Comparison of ENCODE assay signal across 27 cellular contexts in the genomic region with DNA sequence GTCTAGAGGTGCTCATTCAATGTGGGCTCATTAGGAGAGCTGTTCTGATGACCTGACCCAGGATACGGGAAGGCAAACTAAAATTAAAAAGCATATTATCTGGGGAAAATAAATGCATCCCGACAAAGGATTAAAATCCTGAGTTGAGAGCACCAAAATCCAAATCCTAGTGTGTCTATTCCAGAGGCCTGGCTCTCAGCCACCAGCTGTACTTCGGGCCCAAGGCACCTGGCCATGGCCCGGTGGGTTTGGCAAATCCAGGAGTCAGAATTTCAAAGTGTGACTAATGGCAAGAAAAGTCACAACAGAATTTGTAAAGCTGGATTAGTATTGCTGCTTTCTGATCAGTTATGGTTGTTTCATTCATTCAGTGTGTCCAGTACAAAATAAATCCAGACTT.
"Had no signal": no experiment of that assay in that cellular context is flagged by ENCODE, and none has a peak within 500 bp of the region (broad histone marks: within the 10 kb centered on the region; RNA-seq: fewer than 3 reads in every experiment).

No MANE protein-coding gene starts in this region.

- H3K27me3 Mint-ChIP-seq: natural killer cell treated with Interleukin-12 subunit alpha and Interleukin-12 subunit beta and Interleukin-15 and Interleukin-18, amount 100 ng/mL, for 72 hours; stimulated activated memory B cell treated with anti-CD40 and anti-IgM and Interleukin-4, amounts not matched to agents 10 μg/mL and 1 μg/mL and 100 μg/mL, for 72 hours; stimulated activated naive CD8-positive, alpha-beta T cell treated with anti-CD3 and anti-CD28 coated beads, Interleukin-15, amount 100 ng/mL, for 72 hours; type B pancreatic cell had no signal

- H3K36me3 Mint-ChIP-seq: mesothelial cell of epicardium; naive B cell; natural killer cell treated with Interleukin-12 subunit alpha and Interleukin-12 subunit beta and Interleukin-15 and Interleukin-18, amount 100 ng/mL, for 72 hours; neural progenitor cell; stimulated activated memory B cell treated with anti-CD40 and anti-IgM and Interleukin-4, amounts not matched to agents 10 μg/mL and 1 μg/mL and 100 μg/mL, for 72 hours; type B pancreatic cell had no signal

- H3K27me3 ChIP-seq: heart right ventricle, hepatocyte, ovary, tibial nerve, uterus had no signal

- H3K9me3 Mint-ChIP-seq: mesothelial cell of epicardium; natural killer cell treated with Interleukin-12 subunit alpha and Interleukin-12 subunit beta and Interleukin-15 and Interleukin-18, amount 100 ng/mL, for 72 hours; neural progenitor cell; stimulated activated memory B cell treated with anti-CD40 and anti-IgM and Interleukin-4, amounts not matched to agents 10 μg/mL and 1 μg/mL and 100 μg/mL, for 72 hours; stimulated activated naive CD8-positive, alpha-beta T cell treated with anti-CD3 and anti-CD28 coated beads, Interleukin-15, amount 100 ng/mL, for 72 hours; type B pancreatic cell had no signal

- H3K27ac ChIP-seq: heart right ventricle, hepatocyte, left ventricle myocardium inferior, neural progenitor cell, neutrophil, ovary, prostate gland, skin epidermis, tibial nerve, uterus had no signal

- H3K4me3 Mint-ChIP-seq: mesothelial cell of epicardium; stimulated activated memory B cell treated with anti-CD40 and anti-IgM and Interleukin-4, amounts not matched to agents 10 μg/mL and 1 μg/mL and 100 μg/mL, for 72 hours; stimulated activated naive CD8-positive, alpha-beta T cell treated with anti-CD3 and anti-CD28 coated beads, Interleukin-15, amount 100 ng/mL, for 72 hours had no signal

- DNase-seq: heart right ventricle; left ventricle myocardium inferior; mesendoderm; naive B cell; occipital lobe; ovary; retina; right cardiac atrium; stimulated activated CD4-positive, alpha-beta T cell treated with anti-CD3 and anti-CD28 coated beads, Interleukin-12 subunit alpha, Interleukin-12 subunit beta, amount 100 ng/mL, for 4 hours; stimulated activated CD4-positive, alpha-beta T cell treated with anti-CD3 and anti-CD28 coated beads, Interleukin-15, amount 100 ng/mL, for 24 hours; stimulated activated CD4-positive, alpha-beta T cell treated with anti-CD3 and anti-CD28 coated beads, Interleukin-2, amount 100 ng/mL, for 24 hours; stimulated activated CD4-positive, alpha-beta T cell treated with anti-CD3 and anti-CD28 coated beads, Interleukin-4, amount 100 ng/mL, for 1 hour; stimulated activated naive CD4-positive, alpha-beta T cell treated with Interleukin-2 at 50 U/mL for 16 hours; stimulated activated naive CD8-positive, alpha-beta T cell treated with anti-CD3 and anti-CD28 coated beads, Interleukin-15, amount 100 ng/mL, for 72 hours; substantia nigra; uterus had no signal

- H3K9me3 ChIP-seq: heart right ventricle, left ventricle myocardium inferior, neutrophil, ovary, prostate gland, tibial nerve, uterus had no signal

- ATAC-seq: heart right ventricle; natural killer cell treated with Interleukin-12 subunit alpha and Interleukin-12 subunit beta and Interleukin-15 and Interleukin-18, amount 100 ng/mL, for 72 hours; right cardiac atrium; sciatic nerve; stimulated activated memory B cell treated with anti-CD40 and anti-IgM and Interleukin-4, amounts not matched to agents 10 μg/mL and 1 μg/mL and 100 μg/mL, for 72 hours; stimulated activated naive CD8-positive, alpha-beta T cell treated with anti-CD3 and anti-CD28 coated beads, Interleukin-15, amount 100 ng/mL, for 72 hours had no signal

- H3K27ac Mint-ChIP-seq: mesothelial cell of epicardium; natural killer cell treated with Interleukin-12 subunit alpha and Interleukin-12 subunit beta and Interleukin-15 and Interleukin-18, amount 100 ng/mL, for 72 hours; neural progenitor cell; stimulated activated memory B cell treated with anti-CD40 and anti-IgM and Interleukin-4, amounts not matched to agents 10 μg/mL and 1 μg/mL and 100 μg/mL, for 72 hours; stimulated activated naive CD8-positive, alpha-beta T cell treated with anti-CD3 and anti-CD28 coated beads, Interleukin-15, amount 100 ng/mL, for 72 hours; type B pancreatic cell had no signal
